Comparison of ENCODE assay signal across 1 cellular context in genomic region chr13:76980075-76980718, GRCh38.
TF ChIP-seq lines count a peak whose summit lies in the region.

No MANE protein-coding gene starts in this region.

TF ChIP-seq in GM12878, 131 proteins besides CTCF, POLR2A, EP300 and RAD21 (continued from another document):
- TF ChIP-seq, protein P1, sequence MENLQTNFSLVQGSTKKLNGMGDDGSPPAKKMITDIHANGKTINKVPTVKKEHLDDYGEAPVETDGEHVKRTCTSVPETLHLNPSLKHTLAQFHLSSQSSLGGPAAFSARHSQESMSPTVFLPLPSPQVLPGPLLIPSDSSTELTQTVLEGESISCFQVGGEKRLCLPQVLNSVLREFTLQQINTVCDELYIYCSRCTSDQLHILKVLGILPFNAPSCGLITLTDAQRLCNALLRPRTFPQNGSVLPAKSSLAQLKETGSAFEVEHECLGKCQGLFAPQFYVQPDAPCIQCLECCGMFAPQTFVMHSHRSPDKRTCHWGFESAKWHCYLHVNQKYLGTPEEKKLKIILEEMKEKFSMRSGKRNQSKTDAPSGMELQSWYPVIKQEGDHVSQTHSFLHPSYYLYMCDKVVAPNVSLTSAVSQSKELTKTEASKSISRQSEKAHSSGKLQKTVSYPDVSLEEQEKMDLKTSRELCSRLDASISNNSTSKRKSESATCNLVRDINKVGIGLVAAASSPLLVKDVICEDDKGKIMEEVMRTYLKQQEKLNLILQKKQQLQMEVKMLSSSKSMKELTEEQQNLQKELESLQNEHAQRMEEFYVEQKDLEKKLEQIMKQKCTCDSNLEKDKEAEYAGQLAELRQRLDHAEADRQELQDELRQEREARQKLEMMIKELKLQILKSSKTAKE (IDR thresholded peaks at IDR 0.05; ENCODE audit: low read depth, poor library complexity, severe bottlenecking): no peak
- TF ChIP-seq RELB (IDR thresholded peaks at IDR 0.05; ENCODE audit: low read depth): no peak
- TF ChIP-seq, protein P2, sequence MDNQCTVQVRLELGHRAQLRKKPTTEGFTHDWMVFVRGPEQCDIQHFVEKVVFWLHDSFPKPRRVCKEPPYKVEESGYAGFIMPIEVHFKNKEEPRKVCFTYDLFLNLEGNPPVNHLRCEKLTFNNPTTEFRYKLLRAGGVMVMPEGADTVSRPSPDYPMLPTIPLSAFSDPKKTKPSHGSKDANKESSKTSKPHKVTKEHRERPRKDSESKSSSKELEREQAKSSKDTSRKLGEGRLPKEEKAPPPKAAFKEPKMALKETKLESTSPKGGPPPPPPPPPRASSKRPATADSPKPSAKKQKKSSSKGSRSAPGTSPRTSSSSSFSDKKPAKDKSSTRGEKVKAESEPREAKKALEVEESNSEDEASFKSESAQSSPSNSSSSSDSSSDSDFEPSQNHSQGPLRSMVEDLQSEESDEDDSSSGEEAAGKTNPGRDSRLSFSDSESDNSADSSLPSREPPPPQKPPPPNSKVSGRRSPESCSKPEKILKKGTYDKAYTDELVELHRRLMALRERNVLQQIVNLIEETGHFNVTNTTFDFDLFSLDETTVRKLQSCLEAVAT (IDR thresholded peaks at IDR 0.05): no peak
- 0 out of 2 replicates have a peak, but pooled peaks have one; percentile 11 for TF ChIP-seq RUNX3 (IDR thresholded peaks at IDR 0.05; ENCODE audit: low read length)
- no peak for TF ChIP-seq ELK1 (IDR thresholded peaks at IDR 0.05; ENCODE audit: low read depth, low read length)
- TF ChIP-seq SPI1 (IDR thresholded peaks at IDR 0.05; ENCODE audit: borderline replicate concordance, insufficient read depth, low read depth, low read length): no peak
- 0 out of 2 replicates have a peak, but pooled peaks have one; percentile 43 for TF ChIP-seq CREM (IDR thresholded peaks at IDR 0.05; ENCODE audit: low read depth)
- TF ChIP-seq NFXL1 (IDR thresholded peaks at IDR 0.05; ENCODE audit: borderline replicate concordance): no peak
- TF ChIP-seq SMC3 (IDR thresholded peaks at IDR 0.05; ENCODE audit: borderline replicate concordance, low read length): peak; percentile 67
- TF ChIP-seq PAX5 (IDR thresholded peaks at IDR 0.05; ENCODE audit: borderline replicate concordance, low read depth, low read length): 0 out of 2 replicates have a peak, but pooled peaks have one; percentile 22
- TF ChIP-seq NRF1 (conservative IDR thresholded peaks at IDR 0.05; ENCODE audit: low read depth, low read length): no peak
- TF ChIP-seq, protein P3, sequence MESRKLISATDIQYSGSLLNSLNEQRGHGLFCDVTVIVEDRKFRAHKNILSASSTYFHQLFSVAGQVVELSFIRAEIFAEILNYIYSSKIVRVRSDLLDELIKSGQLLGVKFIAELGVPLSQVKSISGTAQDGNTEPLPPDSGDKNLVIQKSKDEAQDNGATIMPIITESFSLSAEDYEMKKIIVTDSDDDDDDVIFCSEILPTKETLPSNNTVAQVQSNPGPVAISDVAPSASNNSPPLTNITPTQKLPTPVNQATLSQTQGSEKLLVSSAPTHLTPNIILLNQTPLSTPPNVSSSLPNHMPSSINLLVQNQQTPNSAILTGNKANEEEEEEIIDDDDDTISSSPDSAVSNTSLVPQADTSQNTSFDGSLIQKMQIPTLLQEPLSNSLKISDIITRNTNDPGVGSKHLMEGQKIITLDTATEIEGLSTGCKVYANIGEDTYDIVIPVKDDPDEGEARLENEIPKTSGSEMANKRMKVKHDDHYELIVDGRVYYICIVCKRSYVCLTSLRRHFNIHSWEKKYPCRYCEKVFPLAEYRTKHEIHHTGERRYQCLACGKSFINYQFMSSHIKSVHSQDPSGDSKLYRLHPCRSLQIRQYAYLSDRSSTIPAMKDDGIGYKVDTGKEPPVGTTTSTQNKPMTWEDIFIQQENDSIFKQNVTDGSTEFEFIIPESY (IDR thresholded peaks at IDR 0.05): no peak
- TF ChIP-seq JUNB (IDR thresholded peaks at IDR 0.05): no peak
- peak; percentile 17 to 30; a peak in 1 of 4 replicates for TF ChIP-seq BHLHE40 (IDR thresholded peaks at IDR 0.05; ENCODE audit: borderline replicate concordance in 1 of 2, low read depth in 2 of 2, low read length in 1 of 2)
- TF ChIP-seq IKZF1 (conservative IDR thresholded peaks at IDR 0.05): 0 out of 2 replicates have a peak, but pooled peaks have one; percentile 18
- peak; percentile 24; the same call in 1 of the 2 replicates for TF ChIP-seq RB1 (IDR thresholded peaks at IDR 0.05; ENCODE audit: borderline replicate concordance)
- TF ChIP-seq, protein P4, sequence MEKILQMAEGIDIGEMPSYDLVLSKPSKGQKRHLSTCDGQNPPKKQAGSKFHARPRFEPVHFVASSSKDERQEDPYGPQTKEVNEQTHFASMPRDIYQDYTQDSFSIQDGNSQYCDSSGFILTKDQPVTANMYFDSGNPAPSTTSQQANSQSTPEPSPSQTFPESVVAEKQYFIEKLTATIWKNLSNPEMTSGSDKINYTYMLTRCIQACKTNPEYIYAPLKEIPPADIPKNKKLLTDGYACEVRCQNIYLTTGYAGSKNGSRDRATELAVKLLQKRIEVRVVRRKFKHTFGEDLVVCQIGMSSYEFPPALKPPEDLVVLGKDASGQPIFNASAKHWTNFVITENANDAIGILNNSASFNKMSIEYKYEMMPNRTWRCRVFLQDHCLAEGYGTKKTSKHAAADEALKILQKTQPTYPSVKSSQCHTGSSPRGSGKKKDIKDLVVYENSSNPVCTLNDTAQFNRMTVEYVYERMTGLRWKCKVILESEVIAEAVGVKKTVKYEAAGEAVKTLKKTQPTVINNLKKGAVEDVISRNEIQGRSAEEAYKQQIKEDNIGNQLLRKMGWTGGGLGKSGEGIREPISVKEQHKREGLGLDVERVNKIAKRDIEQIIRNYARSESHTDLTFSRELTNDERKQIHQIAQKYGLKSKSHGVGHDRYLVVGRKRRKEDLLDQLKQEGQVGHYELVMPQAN (conservative IDR thresholded peaks at IDR 0.05): no peak
- 0 out of 4 replicates have a peak, but pooled peaks of 1 of the 2 experiments have one; percentile 20 for TF ChIP-seq SRF (IDR thresholded peaks at IDR 0.05; ENCODE audit: low read depth in 2 of 2, low read length in 2 of 2)
- TF ChIP-seq MYC (IDR thresholded peaks at IDR 0.05; ENCODE audit: insufficient read depth, insufficient read length, insufficient replicate concordance, low read length, severe bottlenecking): no peak
